ENCODE assay signal across 12 cellular contexts in the genomic region with DNA sequence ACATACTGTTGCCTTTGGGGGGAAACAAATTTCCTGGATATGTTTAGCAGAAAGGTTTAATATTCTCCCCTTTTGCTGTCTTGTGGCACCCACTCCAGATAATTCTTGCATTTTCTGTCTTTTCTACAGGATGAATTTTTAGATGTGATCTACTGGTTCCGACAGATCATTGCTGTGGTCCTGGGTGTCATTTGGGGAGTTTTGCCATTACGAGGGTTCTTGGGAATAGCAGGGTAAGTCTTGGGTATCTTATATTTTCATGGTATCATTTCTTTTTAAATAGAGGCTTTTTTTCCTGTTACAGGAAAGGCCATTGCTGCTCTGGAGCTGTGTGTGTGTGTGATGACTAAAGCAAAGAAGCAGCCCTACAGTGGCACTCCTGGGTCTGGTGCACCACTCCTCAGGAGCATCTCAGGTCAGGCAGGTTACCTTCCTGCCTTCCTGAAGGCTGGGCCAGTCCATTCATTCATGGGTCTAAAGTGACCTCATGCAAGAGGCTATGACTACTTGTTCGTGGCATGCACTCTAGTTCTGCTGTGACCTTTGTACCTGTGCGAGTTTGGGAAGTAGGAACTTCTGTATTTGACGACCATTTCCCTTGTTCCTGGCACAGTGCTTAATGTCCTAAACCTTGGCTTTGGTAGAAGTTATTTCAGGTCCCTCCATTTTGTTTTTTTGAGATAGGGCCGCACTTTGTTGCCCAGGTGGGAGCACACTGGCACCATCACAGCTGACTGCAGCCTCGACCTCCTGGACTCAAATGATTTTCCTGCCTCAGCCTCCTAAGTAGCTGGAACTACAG. TPM values are rescaled to one million over a fixed set of nuclear protein-coding genes. Genes with fewer than 3 reads are reported as not detected.
DNase-seq lines count a peak whose midpoint lies in the region; ATAC-seq and TF ChIP-seq lines count a peak whose summit lies in the region.
"Had no signal": no experiment of that assay in that cellular context is flagged by ENCODE, and none has a peak within 500 bp of the region (broad histone marks: within the 10 kb centered on the region; RNA-seq: fewer than 3 reads in every experiment).

No MANE protein-coding gene starts in this region.

- no peak for ATAC-seq in CD4-positive, alpha-beta T cell (ENCODE audit: poor library complexity)
- no peak for ATAC-seq in IMR-90 (ENCODE audit: low read depth)
- no peak for ATAC-seq in naive thymus-derived CD8-positive, alpha-beta T cell
- ATAC-seq in left ventricle myocardium superior, result no peak
- ATAC-seq in GM19328 (IDR thresholded peaks at IDR 0.05; ENCODE audit: unreplicated experiment), result no peak
- ATAC-seq: right cardiac atrium had no signal

- H2AK9ac ChIP-seq in IMR-90 (replicated peaks; ENCODE audit: low read depth, low read length, poor library complexity), result no peak overlapping the region

- peaks cover 8% of the 10 kb centered on the region; the same call in 1 of the 2 replicates for H3K9me1 ChIP-seq in IMR-90 (ENCODE audit: insufficient read depth, low read length)

- H4K91ac ChIP-seq in IMR-90 (ENCODE audit: insufficient read depth, low read depth, low read length), result no peak overlapping the region

- H3K36me3 Mint-ChIP-seq in CD4-positive, alpha-beta T cell (ENCODE audit: low read depth), result peaks cover 73% of the 10 kb centered on the region
- peaks cover 0 to 51% (median 5%) of the 10 kb centered on the region in 3 donors for H3K36me3 Mint-ChIP-seq in naive thymus-derived CD8-positive, alpha-beta T cell

- no peak overlapping the region for H3K4me3 ChIP-seq in IMR-90 (ENCODE audit: insufficient read depth, low read depth, low read length)
- peak overlapping the region in 1 of 4 donors; percentile 72 for H3K4me3 ChIP-seq in adrenal gland

- dilution Hi-C loops in IMR-90 (cut with HindIII; ENCODE audit: low sequenced_read_pairs, unreplicated experiment), result no loop called here

- no peak overlapping the region for H2AFZ ChIP-seq in IMR-90 (replicated peaks; ENCODE audit: low read length, poor library complexity)

- H3K27me3 Mint-ChIP-seq in CD4-positive, alpha-beta T cell, result no peaks in the 10 kb centered on the region
- H3K27me3 Mint-ChIP-seq in naive thymus-derived CD8-positive, alpha-beta T cell, result no peaks in the 10 kb centered on the region

- peaks cover 35% of the 10 kb centered on the region for H3K4me1 Mint-ChIP-seq in CD4-positive, alpha-beta T cell (ENCODE audit: low read depth)
- peaks cover 18 to 45% (median 30%) of the 10 kb centered on the region in 4 donors for H3K4me1 Mint-ChIP-seq in naive thymus-derived CD8-positive, alpha-beta T cell

- POLR2A ChIA-PET in CD4-positive, alpha-beta T cell (lab: Charles Lee), result interaction anchor here (1.2 to 4.4 kb wide), 3 partner anchors 12 to 35 kb away, joined by 4 to 121 read pairs (median 83); partner anchors contain the start of gene TGIF2
- POLR2A ChIA-PET in IMR-90 (lab: Charles Lee; ENCODE audit: unreplicated experiment), result interaction anchor here (0.5 kb wide), 1 partner anchor 11 kb away, joined by 4 read pairs; no protein-coding TSS in a partner anchor
- POLR2A ChIA-PET in naive thymus-derived CD8-positive, alpha-beta T cell (lab: Charles Lee), result interaction anchor here (0.7 to 7.0 kb wide), 7 partner anchors 12 to 256 kb away, joined by 4 to 68 read pairs (median 7); partner anchors contain the start of gene SLA2

- H3K4me3 Mint-ChIP-seq in CD4-positive, alpha-beta T cell, result peak overlapping the region; percentile 98
- H3K4me3 Mint-ChIP-seq in naive thymus-derived CD8-positive, alpha-beta T cell, result peak overlapping the region; percentile 41 to 97 (median 96)

- CTCF ChIA-PET in CD4-positive, alpha-beta T cell (lab: Charles Lee), result interaction anchor here (0.6 kb wide), 1 partner anchor 1398 kb away, joined by 3 read pairs; no protein-coding TSS in a partner anchor
- CTCF ChIA-PET in IMR-90 (lab: Yijun Ruan, JAX), result no interaction called here

- H2BK120ac ChIP-seq in IMR-90 (ENCODE audit: low read depth, low read length), result no peak overlapping the region

- peaks cover 9 to 30% of the 10 kb centered on the region in 2 experiments; a peak in 3 of 4 replicates for H3K79me1 ChIP-seq in IMR-90 (ENCODE audit: low read depth in 1 of 2, low read length in 2 of 2)

- H2BK20ac ChIP-seq in IMR-90 (ENCODE audit: low read depth, low read length), result no peak overlapping the region

- no peaks in the 10 kb centered on the region for H3K9me3 ChIP-seq in CD4-positive, alpha-beta T cell (ENCODE audit: control insufficient read depth, low read length)
- H3K9me3 ChIP-seq in IMR-90 (ENCODE audit: control insufficient read depth, insufficient read depth, low read length) (no peaks in the 10 kb centered on the region), adrenal gland (replicated peaks in 1 of 3) (no peaks in the 10 kb centered on the region)
- H3K9me3 ChIP-seq: thoracic aorta had no signal

- no TSS peak for BruUV-seq in IMR-90 (replicated peaks; lab: Mats Ljungman, UMichigan)

- H4K20me1 ChIP-seq in IMR-90 (ENCODE audit: insufficient read depth, low read length), result peaks cover 15% of the 10 kb centered on the region; the same call in 1 of the 2 replicates

- H2AK5ac ChIP-seq in IMR-90 (ENCODE audit: low read depth, low read length), result no peak overlapping the region

- H3K9me3 Mint-ChIP-seq in CD4-positive, alpha-beta T cell, result no peaks in the 10 kb centered on the region
- H3K9me3 Mint-ChIP-seq in naive thymus-derived CD8-positive, alpha-beta T cell, result no peaks in the 10 kb centered on the region

- peak overlapping the region; percentile 97 for H3K27ac Mint-ChIP-seq in CD4-positive, alpha-beta T cell
- H3K27ac Mint-ChIP-seq in naive thymus-derived CD8-positive, alpha-beta T cell, result peak overlapping the region; percentile 66 to 99 (median 94)

- H3K27ac ChIP-seq in CD4-positive, alpha-beta T cell (ENCODE audit: low read depth, low read length), result no peak overlapping the region
- no peak overlapping the region for H3K27ac ChIP-seq in IMR-90 (ENCODE audit: insufficient read depth, low read length)
- H3K27ac ChIP-seq in adrenal gland, result peak overlapping the region in 3 of 5 donors; percentile 27 to 51 (median 30)
- H3K27ac ChIP-seq: thoracic aorta had no signal

- in situ Hi-C loops in IMR-90 (cut with MboI; ENCODE audit: low sequenced_read_pairs), result no loop called here

- no peak for TF ChIP-seq CTCF in CD4-positive, alpha-beta T cell (IDR thresholded peaks at IDR 0.05)
- TF ChIP-seq CTCF in IMR-90 (conservative IDR thresholded peaks at IDR 0.05; ENCODE audit: low read depth, low read length), result no peak
- no peak for TF ChIP-seq CTCF in adrenal gland (IDR thresholded peaks at IDR 0.05)

- no peak overlapping the region for H4K8ac ChIP-seq in IMR-90 (ENCODE audit: low read depth in 2 of 2, low read length in 2 of 2)

- H2BK15ac ChIP-seq in IMR-90 (ENCODE audit: low read depth, low read length), result no peak overlapping the region

- H3K14ac ChIP-seq in IMR-90 (replicated peaks; ENCODE audit: low read depth, low read length), result no peak overlapping the region

- H3K56ac ChIP-seq in IMR-90 (ENCODE audit: extremely low read depth, insufficient read depth, low read length), result no peak overlapping the region

- no peaks in the 10 kb centered on the region for H3K27me3 ChIP-seq in CD4-positive, alpha-beta T cell (ENCODE audit: control insufficient read depth, insufficient read depth, low read length)
- H3K27me3 ChIP-seq in IMR-90 (ENCODE audit: control insufficient read depth, insufficient read depth, low read length) (no peaks in the 10 kb centered on the region), adrenal gland (no peaks in the 10 kb centered on the region)

- H3K4me2 ChIP-seq in IMR-90 (ENCODE audit: low read depth, low read length), result no peak overlapping the region

- 88% methylated on average over 3 of the region's 7 CpGs; no CpG with 5 or more reads in 1 of the 2 experiments for WGBS in IMR-90 (ENCODE audit: extremely low coverage in 2 of 2, insufficient read length in 1 of 2), 2 experiments
- 76 to 82% (median 79%) methylated on average over 7 of the region's 7 CpGs for WGBS in adrenal gland, 4 donors

- H4K5ac ChIP-seq in IMR-90 (ENCODE audit: low read depth, low read length), result no peak overlapping the region

- TF ChIP-seq POLR2A in IMR-90 (IDR thresholded peaks at IDR 0.05; ENCODE audit: low read depth, low read length) (no peak), adrenal gland (IDR thresholded peaks at IDR 0.05) (no peak)

- no peak overlapping the region for H3K4ac ChIP-seq in IMR-90 (ENCODE audit: low read depth, low read length)

- H3K18ac ChIP-seq in IMR-90 (ENCODE audit: low read depth, low read length), result no peak overlapping the region

- TF ChIP-seq RAD21 in IMR-90 (IDR thresholded peaks at IDR 0.05; ENCODE audit: low read length), result no peak

- no peak for DNase-seq in CD4-positive, alpha-beta T cell
- DNase-seq in IMR-90 (no peak), adrenal gland (no peak), EL (no peak), left ventricle myocardium superior (no peak)
- no peak for DNase-seq in naive thymus-derived CD8-positive, alpha-beta T cell
- DNase-seq in stimulated activated naive CD4-positive, alpha-beta T cell treated with Interleukin-2 at 50 U/mL for 16 hours (lab: John Stamatoyannopoulos, UW), result no peak
- DNase-seq: NCI-H2171 treated with DMSO at 0.1 percent for 48 hours, right cardiac atrium had no signal

- H3K36me3 ChIP-seq in IMR-90 (ENCODE audit: control insufficient read depth, insufficient read depth, low read length) (peaks cover 33% of the 10 kb centered on the region), adrenal gland (replicated peaks in 1 of 2) (peaks cover 0 to 48% of the 10 kb centered on the region in 2 donors)

- intact Hi-C loops in CD4-positive, alpha-beta T cell (cut with DNase I, micrococcal nuclease), result loop anchor here (2.0 to 5.0 kb wide), 3 partner anchors 139 to 165 kb away; partner anchors contain the start of genes DSN1 (in 2 of the 2) and NDRG3 (in 1 of the 2)
- intact Hi-C loops in IMR-90 (cut with micrococcal nuclease) (no loop called here), adrenal gland (cut with DNase I) (no loop called here), left ventricle myocardium superior (cut with micrococcal nuclease) (no loop called here)

- H2BK5ac ChIP-seq in IMR-90 (ENCODE audit: low read depth, low read length, poor library complexity, severe bottlenecking), result no peak overlapping the region

- no peak overlapping the region for H3K9ac ChIP-seq in IMR-90 (ENCODE audit: low read depth, low read length)

- H3K23ac ChIP-seq in IMR-90 (ENCODE audit: low read depth, low read length), result peak overlapping the region; percentile 17; the same call in 1 of the 2 replicates

- H3K4me1 ChIP-seq in IMR-90 (ENCODE audit: control insufficient read depth, insufficient read depth, low read length) (peaks cover 4% of the 10 kb centered on the region; the same call in 1 of the 2 replicates), adrenal gland (replicated peaks in 1 of 2) (peaks cover 17 to 24% of the 10 kb centered on the region in 2 donors)

RNA-seq across cellular contexts. Expression of gene RAB5IF, which starts 2.2 kb away (rescaled TPM):
- total RNA-seq in CD4-positive, alpha-beta T cell, result 10 to 100 TPM; 62.6 to 74.8 TPM
- total RNA-seq in IMR-90 (2012; rRNA removed) (74.0 and 90.3 TPM in 2 replicates), adrenal gland (100 to 1,000 TPM in 3 of 8 donors, 10 to 100 TPM in 5; 54.9 to 144 (median 86.9) TPM), left ventricle myocardium superior (53.4 TPM)
- polyA plus RNA-seq in IMR-90 (2012; rRNA removed) (93.1 and 96.6 TPM in 2 replicates), adrenal gland (100 to 1,000 TPM in 1 of 3 donors, 10 to 100 TPM in 2; 44.9 to 159 (median 59.3) TPM)
- polyA plus RNA-seq in IMR-90 (2012; cell fraction: cytosol; rRNA removed), result 60.5 and 63.1 TPM in 2 replicates
- 30.9 and 74.4 TPM in 2 replicates for polyA plus RNA-seq in IMR-90 (2012; cell fraction: nucleus; rRNA removed; ENCODE audit: low replicate concordance)
- total RNA-seq in naive thymus-derived CD8-positive, alpha-beta T cell, result 10 to 100 TPM; 58.1 to 59.7 TPM
- polyA plus RNA-seq in naive thymus-derived CD8-positive, alpha-beta T cell, result 100 to 1,000 TPM; 113 to 141 (median 138) TPM

RNA-seq across cellular contexts. Expression of gene TGIF2, which starts 34.4 kb away (rescaled TPM):
- 10 to 100 TPM; 29.2 to 34.5 TPM for total RNA-seq in CD4-positive, alpha-beta T cell
- total RNA-seq in IMR-90 (2012; rRNA removed), result 9.7 and 10.6 TPM in 2 replicates
- polyA plus RNA-seq in IMR-90 (2012; rRNA removed), result 11.6 and 12.7 TPM in 2 replicates
- polyA plus RNA-seq in IMR-90 (2012; cell fraction: cytosol; rRNA removed), result 7.5 and 9.7 TPM in 2 replicates
- polyA plus RNA-seq in IMR-90 (2012; cell fraction: nucleus; rRNA removed; ENCODE audit: low replicate concordance), result 9.9 and 15.1 TPM in 2 replicates
- 10 to 100 TPM in 7 of 8 donors, 1 to 10 TPM in 1; 3.7 to 17.9 (median 11.7) TPM for total RNA-seq in adrenal gland
- polyA plus RNA-seq in adrenal gland, result 1 to 10 TPM; 3.4 to 5.8 (median 4.4) TPM
- total RNA-seq in naive thymus-derived CD8-positive, alpha-beta T cell, result 10 to 100 TPM; 37.8 to 38.4 TPM
- 10 to 100 TPM; 25.7 to 36.8 (median 30.8) TPM for polyA plus RNA-seq in naive thymus-derived CD8-positive, alpha-beta T cell
- total RNA-seq in left ventricle myocardium superior, result 7.6 TPM

RNA-seq across cellular contexts. Expression of gene SLA2, which starts 38.2 kb away (rescaled TPM):
- total RNA-seq in CD4-positive, alpha-beta T cell, result 10 to 100 TPM; 19.9 to 21.3 TPM
- total RNA-seq in IMR-90 (2012; rRNA removed) (not detected in 2 replicates), adrenal gland (1 to 10 TPM in 1 of 8 donors, under 1 TPM in 7; 0.12 to 1.1 (median 0.39) TPM), left ventricle myocardium superior (0.47 TPM)
- polyA plus RNA-seq in IMR-90 (2012; rRNA removed) (0.03 TPM in 1 of 2 replicates, not detected in the other), adrenal gland (under 1 TPM; 0.18 to 0.72 (median 0.51) TPM)
- 0.02 TPM in 1 of 2 replicates, not detected in the other for polyA plus RNA-seq in IMR-90 (2012; cell fraction: cytosol; rRNA removed)
- polyA plus RNA-seq in IMR-90 (2012; cell fraction: nucleus; rRNA removed; ENCODE audit: low replicate concordance), result 0.03 and 0.07 TPM in 2 replicates
- total RNA-seq in naive thymus-derived CD8-positive, alpha-beta T cell, result 10 to 100 TPM; 34.3 to 34.4 TPM
- 10 to 100 TPM; 18.9 to 22.2 (median 19.1) TPM for polyA plus RNA-seq in naive thymus-derived CD8-positive, alpha-beta T cell
- total RNA-seq: fibroblast of villous mesenchyme had no signal

Comparison
In these comparisons a context has a peak if more than half of its experiments do, and no peak if none do; other contexts are left out.
1. H3K27ac ChIP-seq: peak in adrenal gland (3 of 5); none in CD4-positive, alpha-beta T cell (single experiment) and IMR-90 (single experiment).
2. RNA of gene SLA2, which starts 38.2 kb away (total RNA-seq): 34.3 to 34.4 TPM in naive thymus-derived CD8-positive, alpha-beta T cell and 19.9 to 21.3 TPM in CD4-positive, alpha-beta T cell; 0.47 TPM in left ventricle myocardium superior (single experiment), 0.12 to 1.1 TPM in adrenal gland and not detected in IMR-90; every median in the first group is over 4 times any median in the second.
3. intact Hi-C loops: an anchor here in CD4-positive, alpha-beta T cell (2.0 to 5.0 kb wide); none called in IMR-90, adrenal gland and left ventricle myocardium superior.